Comparison of ENCODE assay signal across 29 cellular contexts in the genomic region with DNA sequence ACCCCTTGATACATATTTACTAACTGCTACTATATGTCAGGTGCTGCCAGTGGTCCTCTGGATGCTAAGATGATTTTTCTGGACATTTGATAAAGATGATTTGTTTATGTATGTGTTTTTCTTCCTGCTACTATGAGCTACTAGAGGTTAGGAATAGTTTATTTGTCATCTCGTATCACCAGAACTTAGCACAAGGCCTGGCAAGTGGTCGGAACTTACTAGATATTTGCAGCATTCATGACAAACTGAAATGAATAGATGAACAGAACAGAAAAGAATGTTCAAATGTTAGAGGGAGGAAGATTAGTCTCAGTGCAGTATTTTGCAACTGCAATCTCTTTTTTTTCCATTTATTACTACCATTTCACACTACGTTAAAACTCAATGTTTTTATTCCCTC.
"Had no signal": no experiment of that assay in that cellular context is flagged by ENCODE, and none has a peak within 500 bp of the region (broad histone marks: within the 10 kb centered on the region; RNA-seq: fewer than 3 reads in every experiment).

No MANE protein-coding gene starts in this region.

- FAIRE-seq: colon, pancreas, urothelium cell line had no signal

- H3K4me1 ChIP-seq: body of pancreas, left lung, pancreas, prostate gland, transverse colon had no signal

- H3K4me3 ChIP-seq: body of pancreas, esophagus muscularis mucosa, left lung, lung, pancreas, prostate gland, smooth muscle cell, transverse colon had no signal

- H3K4me1 Mint-ChIP-seq: activated CD8-positive, alpha-beta memory T cell treated with anti-CD3 and anti-CD28 coated beads, Interleukin-2, amount 10 ng/mL, durations not matched to agents 7 days and 5 days had no signal

- H3K27ac Mint-ChIP-seq: activated CD8-positive, alpha-beta memory T cell treated with anti-CD3 and anti-CD28 coated beads, Interleukin-2, amount 10 ng/mL, durations not matched to agents 7 days and 5 days; activated CD8-positive, alpha-beta T cell treated with anti-CD3 and anti-CD28 coated beads, Interleukin-2, amount 10 ng/mL, durations not matched to agents 7 days and 5 days; activated naive CD4-positive, alpha-beta T cell treated with anti-CD3 and anti-CD28 coated beads, Interleukin-2, amount 50 U/mL, for 72 hours; activated T-cell treated with anti-CD3 and anti-CD28 coated beads, Interleukin-2, amount 50 U/mL, for 72 hours had no signal

- ATAC-seq: activated CD8-positive, alpha-beta memory T cell treated with anti-CD3 and anti-CD28 coated beads, Interleukin-2, amount 10 ng/mL, durations not matched to agents 7 days and 5 days; activated CD8-positive, alpha-beta T cell treated with anti-CD3 and anti-CD28 coated beads, Interleukin-2, amount 10 ng/mL, durations not matched to agents 7 days and 5 days; activated naive CD4-positive, alpha-beta T cell treated with anti-CD3 and anti-CD28 coated beads, Interleukin-2, amount 50 U/mL, for 72 hours; activated T-cell treated with anti-CD3 and anti-CD28 coated beads, Interleukin-2, amount 50 U/mL, for 72 hours; body of pancreas had no signal

- DNase-seq: activated CD4-positive, alpha-beta T cell treated with anti-CD3 and anti-CD28 coated beads for 1 hour; activated CD4-positive, alpha-beta T cell treated with anti-CD3 and anti-CD28 coated beads, Interleukin-2, amount 50 U/mL, for 1 hour; activated CD8-positive, alpha-beta memory T cell treated with anti-CD3 and anti-CD28 coated beads, Interleukin-2, amount 10 ng/mL, durations not matched to agents 7 days and 5 days; activated CD8-positive, alpha-beta T cell treated with anti-CD3 and anti-CD28 coated beads, Interleukin-2, amount 10 ng/mL, durations not matched to agents 7 days and 5 days; activated naive CD4-positive, alpha-beta T cell; activated T-cell treated with anti-CD3 and anti-CD28 coated beads for 4 hours; activated T-cell treated with anti-CD3 and anti-CD28 coated beads, Interleukin-2, amount 50 U/mL, for 72 hours; anterior cingulate cortex; body of pancreas; dermis blood vessel endothelial cell; effector CD4-positive, alpha-beta T cell; foreskin melanocyte; kidney glomerular epithelial cell; left lung; pancreas; stimulated activated CD4-positive, alpha-beta T cell treated with anti-CD3 and anti-CD28 coated beads, Interleukin-1b, Interleukin-23, amount 100 ng/mL, for 48 hours; stimulated activated CD4-positive, alpha-beta T cell treated with anti-CD3 and anti-CD28 coated beads, Interleukin-4, amount 100 ng/mL, for 4 hours; stimulated activated CD8-positive, alpha-beta memory T cell treated with anti-CD3 and anti-CD28 coated beads, Interleukin-4, amount 100 ng/mL, for 48 hours; stimulated activated naive CD4-positive, alpha-beta T cell; SW 1271; T-helper 2 cell; transverse colon had no signal

- H3K27me3 ChIP-seq: body of pancreas, esophagus muscularis mucosa, left lung, pancreas, transverse colon had no signal

- H3K9me3 ChIP-seq: body of pancreas, esophagus muscularis mucosa, left lung, pancreas, prostate gland, transverse colon had no signal

- H3K4me3 Mint-ChIP-seq: activated CD8-positive, alpha-beta memory T cell treated with anti-CD3 and anti-CD28 coated beads, Interleukin-2, amount 10 ng/mL, durations not matched to agents 7 days and 5 days; activated CD8-positive, alpha-beta T cell treated with anti-CD3 and anti-CD28 coated beads, Interleukin-2, amount 10 ng/mL, durations not matched to agents 7 days and 5 days; activated T-cell treated with anti-CD3 and anti-CD28 coated beads, Interleukin-2, amount 50 U/mL, for 72 hours had no signal

- H3K36me3 ChIP-seq: pancreas, prostate gland, transverse colon had no signal

- H3K36me3 Mint-ChIP-seq: activated CD8-positive, alpha-beta memory T cell treated with anti-CD3 and anti-CD28 coated beads, Interleukin-2, amount 10 ng/mL, durations not matched to agents 7 days and 5 days; activated naive CD4-positive, alpha-beta T cell treated with anti-CD3 and anti-CD28 coated beads, Interleukin-2, amount 50 U/mL, for 72 hours had no signal

- H3K27ac ChIP-seq: body of pancreas, esophagus muscularis mucosa, left lung, pancreas, prostate gland, transverse colon had no signal
